Comparison of ENCODE assay signal across 8 cellular contexts in genomic region chr14:74841230-74842207, GRCh38. TPM values are rescaled to one million over a fixed set of nuclear protein-coding genes. Genes with fewer than 3 reads are reported as not detected.
DNase-seq lines count a peak whose midpoint lies in the region; ATAC-seq lines count a peak whose summit lies in the region.

No MANE protein-coding gene starts in this region.

- H3K4me3 Mint-ChIP-seq in immature natural killer cell: peak overlapping the region; percentile 10 to 65 (median 49)

- H3K27ac Mint-ChIP-seq in immature natural killer cell: peak overlapping the region; percentile 85 to 95 (median 91)

- no peaks in the 10 kb centered on the region for H3K27me3 Mint-ChIP-seq in immature natural killer cell (ENCODE audit: low read depth in 3 of 3)

- H3K4me1 Mint-ChIP-seq in immature natural killer cell: peaks cover 52 to 58% of the 10 kb centered on the region in 2 donors

- peak; percentile 74 for ATAC-seq in GM18520 (IDR thresholded peaks at IDR 0.05; ENCODE audit: unreplicated experiment)
- ATAC-seq in GM21786 (IDR thresholded peaks at IDR 0.05; ENCODE audit: unreplicated experiment): peak; percentile 78

- DNase-seq in Kasumi-1 (lab: John Stamatoyannopoulos, UW) (peak; percentile 58 to 73), immature natural killer cell (peak in 2 of 3 donors; percentile 25 to 31), epidermal melanocyte (ENCODE audit: insufficient read length, low spot score) (no peak), T1000 (lab: John Stamatoyannopoulos, UW) (no peak), NCI-H2196 treated with DMSO at 0.1 percent for 48 hours (lab: John Stamatoyannopoulos, UW; ENCODE audit: unreplicated experiment) (no peak), kidney tubule cell (ENCODE audit: low spot score) (no peak)

- H3K36me3 Mint-ChIP-seq in immature natural killer cell: peaks cover 3% of the 10 kb centered on the region in 3 donors

- no peaks in the 10 kb centered on the region for H3K9me3 Mint-ChIP-seq in immature natural killer cell

RNA-seq across cellular contexts. Expression of gene PROX2, which starts 34.4 kb away (rescaled TPM):
- polyA plus RNA-seq in immature natural killer cell: 1 to 10 TPM in 1 of 3 donors, not detected in 2; 1.7 TPM

RNA-seq across cellular contexts. Expression of gene DLST, which starts 40.2 kb away (rescaled TPM):
- 10 to 100 TPM in 1 of 3 donors, 1 to 10 TPM in 2; 7.7 to 13.1 (median 9.0) TPM for polyA plus RNA-seq in immature natural killer cell

Comparison
In these comparisons a context has a peak if more than half of its experiments do, and no peak if none do; other contexts are left out.
1. DNase-seq: peak in Kasumi-1 (2 of 2) and immature natural killer cell (2 of 3); none in epidermal melanocyte (single experiment), T1000 (single experiment), NCI-H2196 treated with DMSO at 0.1 percent for 48 hours (single experiment) and kidney tubule cell (single experiment).